1 cellular context compared by ENCODE assay signal in the genomic region with DNA sequence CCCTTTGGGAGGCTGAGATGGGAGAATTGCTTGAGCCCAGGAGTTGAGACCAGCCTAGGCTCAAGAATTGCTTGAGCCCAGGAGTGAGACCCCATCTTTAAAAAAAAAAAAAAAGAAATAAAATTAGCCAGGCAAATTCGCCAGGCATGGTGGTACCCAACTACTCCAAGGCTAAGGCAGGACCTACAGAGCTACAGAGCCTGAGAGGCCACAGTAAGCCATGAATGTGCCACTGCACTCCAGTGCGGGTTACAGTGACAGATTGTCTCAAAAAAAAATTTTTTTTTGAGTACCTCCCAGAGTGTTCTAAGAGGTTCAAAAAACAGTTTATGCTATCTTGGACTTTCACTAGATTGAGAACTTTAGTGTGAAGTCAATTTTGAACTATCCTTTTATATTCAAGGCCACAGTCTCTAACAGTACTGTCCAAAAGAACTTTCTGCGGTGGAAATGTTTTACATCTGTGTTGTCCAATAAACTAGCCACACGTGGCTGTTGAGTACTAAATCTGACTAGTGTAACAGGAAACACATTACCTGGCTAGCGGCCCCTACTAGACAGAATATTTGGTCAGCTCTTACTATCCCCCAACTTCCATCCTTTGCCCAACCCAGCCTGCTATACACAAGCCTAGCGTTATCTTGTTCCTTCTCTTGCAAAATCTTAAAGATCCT.
TF ChIP-seq lines count a peak whose summit lies in the region.

No MANE protein-coding gene starts in this region.

TF ChIP-seq in GM23338, 12 proteins besides CTCF, POLR2A, EP300 and RAD21:
- TF ChIP-seq EZH2phosphoT487 (IDR thresholded peaks at IDR 0.05; ENCODE audit: unreplicated experiment), result no peak
- TF ChIP-seq POLR2AphosphoS5 (IDR thresholded peaks at IDR 0.05; ENCODE audit: low read depth), result 0 out of 2 replicates have a peak, but pooled peaks have one; percentile 13
- no peak for TF ChIP-seq JUNB (IDR thresholded peaks at IDR 0.05; ENCODE audit: unreplicated experiment)
TF ChIP-seq in GM23338: peak in this region for 1.
